In genomic region chr12:43550831-43551270, GRCh38 we compare ENCODE assay signal across 20 cellular contexts. TPM values are rescaled to one million over a fixed set of nuclear protein-coding genes. Genes with fewer than 3 reads are reported as not detected.
DNase-seq lines count a peak whose midpoint lies in the region; ATAC-seq and TF ChIP-seq lines count a peak whose summit lies in the region.
"Had no signal": no experiment of that assay in that cellular context is flagged by ENCODE, and none has a peak within 500 bp of the region (broad histone marks: within the 10 kb centered on the region; RNA-seq: fewer than 3 reads in every experiment).

No MANE protein-coding gene starts in this region.

- H3K4me1 ChIP-seq in psoas muscle, result no peaks in the 10 kb centered on the region

- TF ChIP-seq CTCF in brain (conservative IDR thresholded peaks at IDR 0.05), result no peak
- no peak for TF ChIP-seq CTCF in Calu3 (IDR thresholded peaks at IDR 0.05; ENCODE audit: unreplicated experiment)
- no peak for TF ChIP-seq CTCF in psoas muscle (IDR thresholded peaks at IDR 0.05)

- H3K4me1 Mint-ChIP-seq in brain, result peaks cover 11% of the 10 kb centered on the region
- H3K4me1 Mint-ChIP-seq in Calu3 (ENCODE audit: low read depth, unreplicated experiment), result no peaks in the 10 kb centered on the region
- no peaks in the 10 kb centered on the region for H3K4me1 Mint-ChIP-seq in activated T-helper 17 cell treated with anti-CD3 and anti-CD28 coated beads, Interleukin-2, amount 50 U/mL, for 72 hours
- H3K4me1 Mint-ChIP-seq: activated CD4-positive, alpha-beta T cell treated with anti-CD3 and anti-CD28 coated beads for 36 hours; activated naive CD4-positive, alpha-beta T cell treated with anti-CD3 and anti-CD28 coated beads, Interleukin-2, amount 10 ng/mL, durations not matched to agents 7 days and 5 days had no signal

- intact Hi-C loops in posterior vena cava (cut with DNase I) (no loop called here), Calu3 (cut with micrococcal nuclease; ENCODE audit: unreplicated experiment) (no loop called here), psoas muscle (cut with DNase I) (no loop called here)

- H3K27me3 ChIP-seq in H7 (ENCODE audit: control insufficient read depth, insufficient read depth, low read length) (peaks cover 27% of the 10 kb centered on the region), psoas muscle (ENCODE audit: insufficient read depth in 3 of 3, low read length in 2 of 3) (peaks cover 0 to 25% (median 13%) of the 10 kb centered on the region in 3 donors)

- peaks cover 5 to 10% (median 7%) of the 10 kb centered on the region in 5 experiments for H3K9me3 Mint-ChIP-seq in brain
- H3K9me3 Mint-ChIP-seq in Calu3 (ENCODE audit: low read depth, unreplicated experiment), result no peaks in the 10 kb centered on the region
- peaks cover 3% of the 10 kb centered on the region for H3K9me3 Mint-ChIP-seq in activated T-helper 17 cell treated with anti-CD3 and anti-CD28 coated beads, Interleukin-2, amount 50 U/mL, for 72 hours

- no peak for ATAC-seq in psoas muscle
- ATAC-seq in activated T-helper 17 cell treated with anti-CD3 and anti-CD28 coated beads, Interleukin-2, amount 50 U/mL, for 72 hours (replicated peaks), result no peak
- ATAC-seq: activated CD4-positive, alpha-beta T cell treated with anti-CD3 and anti-CD28 coated beads for 36 hours had no signal

- H3K36me3 ChIP-seq in H7 (replicated peaks; ENCODE audit: control insufficient read depth, insufficient read depth, low read length) (no peaks in the 10 kb centered on the region), psoas muscle (ENCODE audit: insufficient read depth in 1 of 2, low read depth in 1 of 2) (no peaks in the 10 kb centered on the region)
- H3K36me3 ChIP-seq: neutrophil, thoracic aorta had no signal

- no peak overlapping the region for H3K27ac ChIP-seq in psoas muscle
- H3K27ac ChIP-seq: GM23248, neutrophil, skin epidermis, thoracic aorta had no signal

- peak overlapping the region in 1 of 5 experiments; percentile 86 for H3K27ac Mint-ChIP-seq in brain
- no peak overlapping the region for H3K27ac Mint-ChIP-seq in Calu3 (ENCODE audit: unreplicated experiment)
- no peak overlapping the region for H3K27ac Mint-ChIP-seq in activated T-helper 17 cell treated with anti-CD3 and anti-CD28 coated beads, Interleukin-2, amount 50 U/mL, for 72 hours
- H3K27ac Mint-ChIP-seq: activated CD4-positive, alpha-beta T cell treated with anti-CD3 and anti-CD28 coated beads for 36 hours; activated naive CD4-positive, alpha-beta T cell treated with anti-CD3 and anti-CD28 coated beads, Interleukin-2, amount 10 ng/mL, durations not matched to agents 7 days and 5 days had no signal

- DNase-seq in H7 (peak; percentile 43), iPS-NIHi7 (ENCODE audit: extremely low spot score) (peak; percentile 24), posterior vena cava (ENCODE audit: low spot score) (peak; percentile 67), Calu3 (no peak), psoas muscle (no peak), mesenteric fat pad (ENCODE audit: low spot score) (no peak)
- DNase-seq: activated naive CD4-positive, alpha-beta T cell treated with anti-CD3 and anti-CD28 coated beads, Interleukin-2, amount 10 ng/mL, durations not matched to agents 7 days and 5 days; AML-193; COR-L47; NCI-H1436; SIG-M5 had no signal

- CTCF ChIA-PET in Calu3 (lab: Charles Lee), result no interaction called here

- H3K9me3 ChIP-seq in psoas muscle, result peaks cover 14% of the 10 kb centered on the region

- 13 to 20% (median 18%) methylated on average over 31 of the region's 31 CpGs for WGBS in psoas muscle, 3 donors

- H3K4me3 Mint-ChIP-seq in brain, result peak overlapping the region; percentile 87 to 96 (median 94)
- H3K4me3 Mint-ChIP-seq in Calu3 (ENCODE audit: low read depth, unreplicated experiment), result no peak overlapping the region
- no peak overlapping the region for H3K4me3 Mint-ChIP-seq in activated T-helper 17 cell treated with anti-CD3 and anti-CD28 coated beads, Interleukin-2, amount 50 U/mL, for 72 hours
- H3K4me3 Mint-ChIP-seq: activated CD4-positive, alpha-beta T cell treated with anti-CD3 and anti-CD28 coated beads for 36 hours; activated naive CD4-positive, alpha-beta T cell treated with anti-CD3 and anti-CD28 coated beads, Interleukin-2, amount 10 ng/mL, durations not matched to agents 7 days and 5 days had no signal

- H3K27me3 Mint-ChIP-seq in brain (peaks cover 38% of the 10 kb centered on the region), Calu3 (ENCODE audit: unreplicated experiment) (no peaks in the 10 kb centered on the region)
- peaks cover 26% of the 10 kb centered on the region for H3K27me3 Mint-ChIP-seq in activated T-helper 17 cell treated with anti-CD3 and anti-CD28 coated beads, Interleukin-2, amount 50 U/mL, for 72 hours

- H3K4me3 ChIP-seq in H7 (ENCODE audit: insufficient read depth, low read depth, low read length), result peak overlapping the region; percentile 57
- no peak overlapping the region for H3K4me3 ChIP-seq in psoas muscle
- H3K4me3 ChIP-seq: GM23248, skin epidermis, thoracic aorta had no signal

- BruUV-seq in Calu3 (replicated peaks; lab: Mats Ljungman, UMichigan), result no TSS peak

- H3K36me3 Mint-ChIP-seq in brain (peaks cover 8% of the 10 kb centered on the region), Calu3 (ENCODE audit: insufficient read depth, unreplicated experiment) (no peaks in the 10 kb centered on the region)
- H3K36me3 Mint-ChIP-seq in activated T-helper 17 cell treated with anti-CD3 and anti-CD28 coated beads, Interleukin-2, amount 50 U/mL, for 72 hours (ENCODE audit: low read depth), result no peaks in the 10 kb centered on the region
- H3K36me3 Mint-ChIP-seq: activated naive CD4-positive, alpha-beta T cell treated with anti-CD3 and anti-CD28 coated beads, Interleukin-2, amount 10 ng/mL, durations not matched to agents 7 days and 5 days had no signal

RNA-seq across cellular contexts. Expression of gene ADAMTS20, which starts 1.2 kb away (rescaled TPM):
- total RNA-seq in H7 (2014; rRNA removed; shearing (Covaris generic)), result 0.81 and 0.90 TPM in 2 replicates
- polyA plus RNA-seq in brain (ENCODE audit: insufficient read depth, low read depth, low replicate concordance) (not detected), psoas muscle (under 1 TPM in 1 of 3 donors, not detected in 2; 0.01 TPM)
- total RNA-seq in posterior vena cava (not detected), Calu3 (2022) (not detected in 2 replicates), psoas muscle (not detected), mesenteric fat pad (not detected)
- total RNA-seq in activated T-helper 17 cell treated with anti-CD3 and anti-CD28 coated beads, Interleukin-2, amount 50 U/mL, for 72 hours, result under 1 TPM in 1 of 2 donors, not detected in 1; 0.05 TPM
- total RNA-seq: activated CD4-positive, alpha-beta T cell treated with anti-CD3 and anti-CD28 coated beads for 36 hours; bronchial epithelial cell; GM23248; lung microvascular endothelial cell; thoracic aorta had no signal
- polyA plus RNA-seq: GM23248 had no signal

Comparison
In these comparisons a context has a peak if more than half of its experiments do, and no peak if none do; other contexts are left out.
1. DNase-seq: peak in H7 (single experiment), iPS-NIHi7 (single experiment) and posterior vena cava (single experiment); none in Calu3 (single experiment), psoas muscle (0 of 2) and mesenteric fat pad (single experiment).
2. H3K4me3 Mint-ChIP-seq: peak in brain (5 of 5); none in Calu3 (single experiment) and activated T-helper 17 cell treated with anti-CD3 and anti-CD28 coated beads, Interleukin-2, amount 50 U/mL, for 72 hours (single experiment).